ENCODE assay signal across 14 cellular contexts in the genomic region with DNA sequence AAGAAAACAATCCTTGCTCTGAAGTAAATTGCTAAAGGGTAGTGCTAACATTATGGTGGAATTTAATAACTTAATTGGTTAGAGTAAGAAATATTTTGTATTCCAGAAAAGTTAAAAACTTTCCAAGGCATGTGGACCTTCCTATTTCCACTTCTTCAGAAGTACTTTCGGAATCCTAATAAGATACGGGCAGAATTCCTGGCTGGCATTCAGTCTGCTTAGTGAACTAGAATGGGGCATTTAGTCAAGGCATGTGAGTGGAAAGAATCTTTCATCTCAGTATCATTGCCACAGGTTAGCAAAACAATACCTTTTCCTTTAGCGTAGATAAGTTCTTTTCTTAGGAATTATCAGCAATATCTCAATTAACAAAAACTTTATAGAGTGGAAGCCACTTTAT.
A peak's percentile ranks its signal among the peaks of the same experiment; 100 is the strongest.
DNase-seq lines count a peak whose midpoint lies in the region; ATAC-seq and TF ChIP-seq lines count a peak whose summit lies in the region.
"Had no signal": no experiment of that assay in that cellular context is flagged by ENCODE, and none has a peak within 500 bp of the region (broad histone marks: within the 10 kb centered on the region; RNA-seq: fewer than 3 reads in every experiment).

No MANE protein-coding gene starts in this region.

- no peaks in the 10 kb centered on the region for H3K27me3 Mint-ChIP-seq in Caco-2 (ENCODE audit: insufficient read depth, unreplicated experiment)

- ATAC-seq in HG02973 (IDR thresholded peaks at IDR 0.05; ENCODE audit: unreplicated experiment) (no peak), GM21367 (IDR thresholded peaks at IDR 0.05; ENCODE audit: unreplicated experiment) (no peak), HG02852 (IDR thresholded peaks at IDR 0.05; ENCODE audit: unreplicated experiment) (no peak)
- ATAC-seq: GM12878 had no signal

- peak overlapping the region; percentile 40 for H3K27ac Mint-ChIP-seq in Caco-2 (ENCODE audit: unreplicated experiment)
- H3K27ac Mint-ChIP-seq: B cell; CD4-positive, alpha-beta T cell; IgD-negative memory B cell had no signal

- no peak for TF ChIP-seq CTCF in Caco-2 (IDR thresholded peaks at IDR 0.05; ENCODE audit: insufficient read depth in 1 of 2, low read depth in 1 of 2, low read length in 1 of 2, severe bottlenecking in 1 of 2, unreplicated experiment in 1 of 2)
- TF ChIP-seq CTCF in fibroblast of lung (conservative IDR thresholded peaks at IDR 0.05 in 1 of 2, IDR thresholded peaks at IDR 0.05 in 1 of 2; ENCODE audit: low read depth in 1 of 2, low read length in 2 of 2), result no peak

- H3K4me2 ChIP-seq in fibroblast of lung (ENCODE audit: extremely low read depth, insufficient read depth, low read length), result no peak overlapping the region

- POLR2A ChIA-PET in Caco-2 (lab: Charles Lee), result no interaction called here

- BruUV-seq in Caco-2 (replicated peaks; lab: Mats Ljungman, UMichigan), result no TSS peak

- no peak overlapping the region for H3K4me3 Mint-ChIP-seq in Caco-2 (ENCODE audit: unreplicated experiment)
- H3K4me3 Mint-ChIP-seq: B cell; CD4-positive, alpha-beta T cell; IgD-negative memory B cell had no signal

- no peak overlapping the region for H2AFZ ChIP-seq in fibroblast of lung (ENCODE audit: low read length)

- peaks cover 24% of the 10 kb centered on the region for H3K36me3 Mint-ChIP-seq in Caco-2 (ENCODE audit: insufficient read depth, unreplicated experiment)
- H3K36me3 Mint-ChIP-seq: IgD-negative memory B cell had no signal

- peaks cover 38% of the 10 kb centered on the region for H3K4me1 Mint-ChIP-seq in Caco-2 (ENCODE audit: low read depth, unreplicated experiment)

- DNase-seq in Caco-2, result no peak
- DNase-seq in NCI-H69 (lab: John Stamatoyannopoulos, UW), result peak; percentile 2
- DNase-seq in fibroblast of lung (ENCODE audit: low read depth in 2 of 2), result peak in 1 of 2 donors; percentile 37
- peak; percentile 30 for DNase-seq in renal cortical epithelial cell (ENCODE audit: low read depth)
- DNase-seq: C1 segment of cervical spinal cord; CD4-positive, alpha-beta T cell; DMS79 had no signal

- H3K4me1 ChIP-seq in Caco-2 (peaks cover 49% of the 10 kb centered on the region), fibroblast of lung (ENCODE audit: control insufficient read depth, extremely low read depth, insufficient read depth, low read length) (peaks cover 36% of the 10 kb centered on the region)

- H3K27ac ChIP-seq in fibroblast of lung (ENCODE audit: insufficient read depth, low read length), result peak overlapping the region; percentile 3

- H3K9me3 ChIP-seq in Caco-2, result no peaks in the 10 kb centered on the region
- no peaks in the 10 kb centered on the region for H3K9me3 ChIP-seq in fibroblast of lung (ENCODE audit: control insufficient read depth, insufficient read depth, low read depth, low read length)
- H3K9me3 ChIP-seq: HAP-1 had no signal

- no peak overlapping the region for H3K9ac ChIP-seq in fibroblast of lung (ENCODE audit: insufficient read depth, low read length)

- intact Hi-C loops in Caco-2 (cut with micrococcal nuclease; ENCODE audit: unreplicated experiment), result loop anchor here (5.0 kb wide), 1 partner anchor 78 kb away; no protein-coding TSS in a partner anchor

- no peaks in the 10 kb centered on the region for H4K20me1 ChIP-seq in fibroblast of lung (ENCODE audit: control insufficient read depth, extremely low read depth, insufficient read depth, low read length)

- no peaks in the 10 kb centered on the region for H3K27me3 ChIP-seq in Caco-2 (replicated peaks; ENCODE audit: control insufficient read depth, insufficient read depth, low read length)
- no peaks in the 10 kb centered on the region for H3K27me3 ChIP-seq in fibroblast of lung (ENCODE audit: control insufficient read depth, insufficient read depth, low read length)

- H3K9me3 Mint-ChIP-seq in Caco-2 (ENCODE audit: unreplicated experiment), result no peaks in the 10 kb centered on the region
- H3K9me3 Mint-ChIP-seq: CD4-positive, alpha-beta T cell; IgD-negative memory B cell had no signal

- no peaks in the 10 kb centered on the region for H3K36me3 ChIP-seq in Caco-2 (ENCODE audit: control insufficient read depth, insufficient read depth, low read length)
- H3K36me3 ChIP-seq in fibroblast of lung (ENCODE audit: control insufficient read depth, insufficient read depth, low read length), result peaks cover 5% of the 10 kb centered on the region
- H3K36me3 ChIP-seq: HAP-1 had no signal

- CTCF ChIA-PET in Caco-2 (lab: Charles Lee), result no interaction called here

- H3K4me3 ChIP-seq in Caco-2 (ENCODE audit: low read depth, low read length) (no peak overlapping the region), fibroblast of lung (replicated peaks in 1 of 4; ENCODE audit: control extremely low read depth in 1 of 4, insufficient read depth in 1 of 4, low read depth in 3 of 4, low read length in 4 of 4) (no peak overlapping the region)
- H3K4me3 ChIP-seq: GM12878, HAP-1 had no signal

- H3K79me2 ChIP-seq in fibroblast of lung (ENCODE audit: control insufficient read depth, insufficient read depth, low read length), result peaks cover 7% of the 10 kb centered on the region

Comparison
In these comparisons a context has a peak if more than half of its experiments do, and no peak if none do; other contexts are left out.
1. DNase-seq: peak in NCI-H69 (single experiment) and renal cortical epithelial cell (single experiment); none in Caco-2 (0 of 2).